ENCODE assay signal across 30 cellular contexts in the genomic region with DNA sequence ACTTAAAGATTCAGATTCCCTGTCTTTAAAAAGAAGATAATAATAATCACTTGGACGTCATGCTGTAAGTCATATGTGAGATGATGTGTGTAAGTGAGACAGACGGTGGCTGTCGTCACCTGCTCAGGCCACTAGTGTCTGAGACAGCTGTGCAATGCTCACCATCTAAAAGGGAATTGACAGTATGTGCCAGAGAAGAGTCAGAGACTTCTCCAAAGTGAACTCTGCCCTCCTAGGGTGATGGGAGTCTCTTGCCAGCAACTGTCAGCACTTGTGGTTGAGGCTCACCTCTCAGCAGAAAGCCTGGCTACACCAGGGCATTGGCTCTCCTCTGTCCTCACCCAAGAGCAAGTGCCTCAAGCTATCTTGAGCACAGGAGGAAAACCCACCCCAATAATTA.
"Had no signal": no experiment of that assay in that cellular context is flagged by ENCODE, and none has a peak within 500 bp of the region (broad histone marks: within the 10 kb centered on the region; RNA-seq: fewer than 3 reads in every experiment).

No MANE protein-coding gene starts in this region.

- H3K4me1 Mint-ChIP-seq: activated CD4-positive, alpha-beta memory T cell treated with anti-CD3 and anti-CD28 coated beads, Interleukin-2, amount 10 ng/mL, durations not matched to agents 7 days and 5 days; activated CD4-positive, alpha-beta T cell treated with anti-CD3 and anti-CD28 coated beads, Interleukin-2, amount 10 ng/mL, durations not matched to agents 7 days and 5 days; central memory CD8-positive, alpha-beta T cell; naive B cell; nephron progenitor cell; T-helper 17 cell had no signal

- H3K4me3 ChIP-seq: ovary, prostate gland, spleen, thoracic aorta, uterus had no signal

- ATAC-seq: esophagus mucosa; stimulated activated naive CD8-positive, alpha-beta T cell treated with anti-CD3 and anti-CD28 coated beads, Interleukin-15, Interleukin-2, amounts not matched to agents 100 U/mL and 50 U/mL, for 24 hours; T-helper 17 cell had no signal

- H3K36me3 ChIP-seq: brain microvascular endothelial cell, ovary, prostate gland, spleen, thoracic aorta, uterus, WERI-Rb-1 had no signal

- FAIRE-seq: astrocyte had no signal

- H3K9me3 Mint-ChIP-seq: activated CD4-positive, alpha-beta memory T cell treated with anti-CD3 and anti-CD28 coated beads, Interleukin-2, amount 10 ng/mL, durations not matched to agents 7 days and 5 days; activated CD4-positive, alpha-beta T cell treated with anti-CD3 and anti-CD28 coated beads, Interleukin-2, amount 10 ng/mL, durations not matched to agents 7 days and 5 days; activated T-cell treated with anti-CD3 and anti-CD28 coated beads, Interleukin-2, amount 50 U/mL, for 24 hours; central memory CD8-positive, alpha-beta T cell; dendritic cell treated with granulocyte-macrophage colony-stimulating factor and Interleukin-4, amounts not matched to agents 40 ng/mL and 50 ng/mL, for 4 days; endodermal cell; naive B cell; nephron progenitor cell; type B pancreatic cell had no signal

- H3K27ac Mint-ChIP-seq: activated CD4-positive, alpha-beta memory T cell treated with anti-CD3 and anti-CD28 coated beads, Interleukin-2, amount 10 ng/mL, durations not matched to agents 7 days and 5 days; activated CD4-positive, alpha-beta T cell treated with anti-CD3 and anti-CD28 coated beads, Interleukin-2, amount 10 ng/mL, durations not matched to agents 7 days and 5 days; activated T-cell treated with anti-CD3 and anti-CD28 coated beads, Interleukin-2, amount 50 U/mL, for 24 hours; dendritic cell treated with granulocyte-macrophage colony-stimulating factor and Interleukin-4, amounts not matched to agents 40 ng/mL and 50 ng/mL, for 4 days; endodermal cell; naive B cell; nephron progenitor cell; T-helper 17 cell; type B pancreatic cell had no signal

- H3K4me1 ChIP-seq: prostate gland, spleen, uterus had no signal

- H3K4me3 Mint-ChIP-seq: activated CD4-positive, alpha-beta memory T cell treated with anti-CD3 and anti-CD28 coated beads, Interleukin-2, amount 10 ng/mL, durations not matched to agents 7 days and 5 days; activated CD4-positive, alpha-beta T cell treated with anti-CD3 and anti-CD28 coated beads, Interleukin-2, amount 10 ng/mL, durations not matched to agents 7 days and 5 days; activated T-cell treated with anti-CD3 and anti-CD28 coated beads, Interleukin-2, amount 50 U/mL, for 24 hours; central memory CD8-positive, alpha-beta T cell; dendritic cell treated with granulocyte-macrophage colony-stimulating factor and Interleukin-4, amounts not matched to agents 40 ng/mL and 50 ng/mL, for 4 days; endodermal cell; naive B cell; nephron progenitor cell; T-helper 17 cell; type B pancreatic cell had no signal

- H3K27me3 ChIP-seq: brain microvascular endothelial cell, ovary, spleen, uterus had no signal

- DNase-seq: activated CD4-positive, alpha-beta memory T cell treated with anti-CD3 and anti-CD28 coated beads, Interleukin-2, amount 10 ng/mL, durations not matched to agents 7 days and 5 days; activated CD4-positive, alpha-beta T cell treated with anti-CD3 and anti-CD28 coated beads, Interleukin-2, amount 10 ng/mL, durations not matched to agents 7 days and 5 days; activated CD4-positive, CD25-positive, alpha-beta regulatory T cell treated with anti-CD3 and anti-CD28 coated beads, Interleukin-2, amount 50 U/mL, for 72 hours; activated CD8-positive, alpha-beta memory T cell treated with anti-CD3 and anti-CD28 coated beads, Interleukin-2, amount 50 U/mL, for 48 hours; activated gamma-delta T cell; activated naive CD4-positive, alpha-beta T cell treated with anti-CD3 and anti-CD28 coated beads, Interleukin-2, amount 50 U/mL, for 16 hours; activated T-cell treated with anti-CD3 and anti-CD28 coated beads, Interleukin-2, amount 50 U/mL, for 24 hours; amniotic stem cell; brain microvascular endothelial cell; endodermal cell; foreskin fibroblast; kidney glomerular epithelial cell; mammary epithelial cell; naive B cell; nephron progenitor cell; ovary; retina; spleen; stimulated activated naive CD8-positive, alpha-beta T cell treated with anti-CD3 and anti-CD28 coated beads, Interleukin-15, Interleukin-2, amounts not matched to agents 100 U/mL and 50 U/mL, for 24 hours; T-helper 17 cell; T1000; uterus; WERI-Rb-1 had no signal

- H3K9me3 ChIP-seq: ovary, prostate gland, spleen, thoracic aorta, uterus had no signal

- H3K36me3 Mint-ChIP-seq: naive B cell, type B pancreatic cell had no signal

- H3K27ac ChIP-seq: brain microvascular endothelial cell, ovary, prostate gland, spleen, thoracic aorta, uterus, WERI-Rb-1 had no signal

- H3K27me3 Mint-ChIP-seq: activated CD4-positive, alpha-beta memory T cell treated with anti-CD3 and anti-CD28 coated beads, Interleukin-2, amount 10 ng/mL, durations not matched to agents 7 days and 5 days; activated CD4-positive, alpha-beta T cell treated with anti-CD3 and anti-CD28 coated beads, Interleukin-2, amount 10 ng/mL, durations not matched to agents 7 days and 5 days; activated T-cell treated with anti-CD3 and anti-CD28 coated beads, Interleukin-2, amount 50 U/mL, for 24 hours; dendritic cell treated with granulocyte-macrophage colony-stimulating factor and Interleukin-4, amounts not matched to agents 40 ng/mL and 50 ng/mL, for 4 days; type B pancreatic cell had no signal
